Comparison of ENCODE assay signal across 1 cellular context in genomic region chr13:102848956-102849355, GRCh38.
TF ChIP-seq lines count a peak whose summit lies in the region.

No MANE protein-coding gene starts in this region.

TF ChIP-seq in HEK293, 187 proteins besides CTCF, POLR2A, EP300 and RAD21:
- TF ChIP-seq, protein P1, sequence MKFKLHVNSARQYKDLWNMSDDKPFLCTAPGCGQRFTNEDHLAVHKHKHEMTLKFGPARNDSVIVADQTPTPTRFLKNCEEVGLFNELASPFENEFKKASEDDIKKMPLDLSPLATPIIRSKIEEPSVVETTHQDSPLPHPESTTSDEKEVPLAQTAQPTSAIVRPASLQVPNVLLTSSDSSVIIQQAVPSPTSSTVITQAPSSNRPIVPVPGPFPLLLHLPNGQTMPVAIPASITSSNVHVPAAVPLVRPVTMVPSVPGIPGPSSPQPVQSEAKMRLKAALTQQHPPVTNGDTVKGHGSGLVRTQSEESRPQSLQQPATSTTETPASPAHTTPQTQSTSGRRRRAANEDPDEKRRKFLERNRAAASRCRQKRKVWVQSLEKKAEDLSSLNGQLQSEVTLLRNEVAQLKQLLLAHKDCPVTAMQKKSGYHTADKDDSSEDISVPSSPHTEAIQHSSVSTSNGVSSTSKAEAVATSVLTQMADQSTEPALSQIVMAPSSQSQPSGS (tag by site-specific recombination; IDR thresholded peaks at IDR 0.05; ENCODE audit: low read depth): no peak
- TF ChIP-seq ZBTB17 (tag by site-specific recombination; IDR thresholded peaks at IDR 0.05): peak; percentile 79
